ENCODE assay signal across 19 cellular contexts in the genomic region with DNA sequence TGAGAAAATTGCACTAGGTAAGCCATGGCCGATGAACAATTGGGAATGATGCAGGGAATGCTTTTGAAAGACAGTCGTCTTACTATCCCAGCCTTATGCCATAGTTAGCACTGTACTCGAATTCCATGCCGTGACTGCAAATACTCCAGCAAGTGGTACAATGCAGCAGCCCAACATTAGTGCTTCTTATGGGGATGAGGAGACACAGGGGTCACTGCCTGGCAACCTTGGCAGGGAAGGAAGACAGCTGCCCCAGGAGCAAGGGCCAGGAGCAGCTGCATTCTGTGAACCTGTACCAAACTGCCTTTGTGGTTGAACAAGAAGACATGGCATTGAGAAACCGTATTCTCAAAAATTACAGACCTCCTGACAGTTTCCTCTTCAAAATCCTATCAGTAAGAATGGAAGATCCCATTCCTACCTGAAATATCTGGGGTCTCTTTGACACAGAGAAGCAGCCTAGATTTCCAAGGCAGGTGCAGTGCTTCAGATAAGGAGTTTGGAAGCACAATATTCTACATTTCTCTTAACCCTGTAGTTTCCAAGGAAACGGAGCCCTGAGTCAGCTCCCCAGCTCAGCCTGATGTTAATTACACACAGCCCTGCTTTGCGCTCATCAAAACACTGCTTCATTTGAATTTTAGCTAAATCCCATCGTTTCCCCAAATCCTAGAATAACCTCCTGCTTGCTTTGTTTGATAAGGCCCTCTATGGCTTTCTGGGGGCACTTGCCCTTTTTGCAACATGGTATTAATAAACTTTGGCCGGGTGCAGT.
"Had no signal": no experiment of that assay in that cellular context is flagged by ENCODE, and none has a peak within 500 bp of the region (broad histone marks: within the 10 kb centered on the region; RNA-seq: fewer than 3 reads in every experiment).

No MANE protein-coding gene starts in this region.

- H3K27ac ChIP-seq: brain microvascular endothelial cell, heart left ventricle, right lobe of liver had no signal

- H3K9me3 ChIP-seq: heart left ventricle, mucosa of descending colon, right lobe of liver had no signal

- ATAC-seq: activated naive CD4-positive, alpha-beta T cell treated with anti-CD3 and anti-CD28 coated beads, Interleukin-2, amount 50 U/mL, for 72 hours; activated T-cell treated with anti-CD3 and anti-CD28 coated beads, Interleukin-2, amount 50 U/mL, for 72 hours; effector memory CD8-positive, alpha-beta T cell; heart left ventricle; left colon; mucosa of descending colon; natural killer cell had no signal

- H3K27me3 ChIP-seq: brain microvascular endothelial cell, right lobe of liver had no signal

- FAIRE-seq: frontal cortex, TTC549 had no signal

- H3K4me1 ChIP-seq: heart left ventricle, right lobe of liver had no signal

- H3K4me3 ChIP-seq: heart left ventricle, mucosa of descending colon, right lobe of liver had no signal

- DNase-seq: activated CD4-positive, alpha-beta T cell treated with anti-CD3 and anti-CD28 coated beads, Interleukin-2, amount 10 ng/mL, durations not matched to agents 7 days and 5 days; activated CD8-positive, alpha-beta memory T cell treated with anti-CD3 and anti-CD28 coated beads, Interleukin-2, amount 50 U/mL, for 48 hours; activated gamma-delta T cell; activated T-cell treated with anti-CD3 and anti-CD28 coated beads, Interleukin-2, amount 50 U/mL, for 72 hours; amniotic stem cell; brain microvascular endothelial cell; effector memory CD8-positive, alpha-beta T cell; heart left ventricle; immature natural killer cell; left colon; mucosa of descending colon; natural killer cell; right lobe of liver; stimulated activated CD4-positive, alpha-beta T cell treated with anti-CD3 and anti-CD28 coated beads, Interleukin-12 subunit alpha, Interleukin-12 subunit beta, amount 100 ng/mL, for 4 hours; stimulated activated CD4-positive, alpha-beta T cell treated with anti-CD3 and anti-CD28 coated beads, Interleukin-2, amount 100 ng/mL, for 24 hours; SW 1271 had no signal

- H3K36me3 ChIP-seq: brain microvascular endothelial cell, heart left ventricle, right lobe of liver had no signal
